16 cellular contexts compared by ENCODE assay signal in genomic region chr2:223026357-223027110, GRCh38. TPM values are rescaled to one million over a fixed set of nuclear protein-coding genes. Genes with fewer than 3 reads are reported as not detected.
DNase-seq lines count a peak whose midpoint lies in the region; ATAC-seq and TF ChIP-seq lines count a peak whose summit lies in the region.
"Had no signal": no experiment of that assay in that cellular context is flagged by ENCODE, and none has a peak within 500 bp of the region (broad histone marks: within the 10 kb centered on the region; RNA-seq: fewer than 3 reads in every experiment).

No MANE protein-coding gene starts in this region.

- no peak overlapping the region for H2BK12ac ChIP-seq in neuronal stem cell (ENCODE audit: low read length)

- intact Hi-C loops in Caco-2 (cut with micrococcal nuclease; ENCODE audit: unreplicated experiment) = no loop called here

- WGBS in neuronal stem cell (ENCODE audit: extremely low coverage in 2 of 2, insufficient read length in 2 of 2, insufficient replicate concordance in 1 of 2), 2 donors = no CpG with 5 or more reads among the region's 5 CpGs

- H3K27me3 ChIP-seq in Caco-2 (replicated peaks; ENCODE audit: control insufficient read depth, insufficient read depth, low read length) (no peaks in the 10 kb centered on the region), neuronal stem cell (ENCODE audit: control insufficient read depth in 3 of 3, insufficient read depth in 3 of 3, low read depth in 1 of 3, low read length in 3 of 3) (peaks cover 0 to 2% (median 0%) of the 10 kb centered on the region in 3 experiments)
- H3K27me3 ChIP-seq: BE2C, MG63, ovary had no signal

- H3K9me3 ChIP-seq in Caco-2 = no peaks in the 10 kb centered on the region
- peaks cover 0 to under 1% of the 10 kb centered on the region in 2 donors for H3K9me3 ChIP-seq in neuronal stem cell (replicated peaks in 1 of 2; ENCODE audit: control insufficient read depth in 2 of 2, insufficient read depth in 1 of 2, low read depth in 1 of 2, low read length in 2 of 2)
- H3K9me3 ChIP-seq: BE2C, ovary had no signal

- H3K18ac ChIP-seq in neuronal stem cell (ENCODE audit: low read length) = no peak overlapping the region

- no peak overlapping the region for H2BK15ac ChIP-seq in neuronal stem cell (ENCODE audit: low read length)

- DNase-seq in Caco-2 (peak in 1 of 2 experiments; percentile 12), NCI-H1417 (lab: John Stamatoyannopoulos, UW) (peak in 2 of 3 experiments; percentile 59 to 89), RPMI7951 (ENCODE audit: low read depth) (peak; percentile 58), fibroblast of the aortic adventitia (ENCODE audit: low read depth) (peak; percentile 59), activated gamma-delta T cell (lab: John Stamatoyannopoulos, UW) (no peak), neuronal stem cell (ENCODE audit: low spot score) (no peak)
- no peak for DNase-seq in stimulated activated CD4-positive, alpha-beta T cell treated with anti-CD3 and anti-CD28 coated beads, Interleukin-15, amount 100 ng/mL, for 24 hours
- DNase-seq: activated CD8-positive, alpha-beta T cell treated with anti-CD3 and anti-CD28 coated beads, Interleukin-2, amount 10 ng/mL, durations not matched to agents 7 days and 5 days; activated naive CD4-positive, alpha-beta T cell treated with anti-CD3 and anti-CD28 coated beads, Interleukin-2, amount 50 U/mL, for 16 hours; BE2C; ovary; stimulated activated CD4-positive, alpha-beta T cell treated with anti-CD3 and anti-CD28 coated beads, Interleukin-4, amount 100 ng/mL, for 1 hour had no signal

- H3K4me1 ChIP-seq in Caco-2 (peaks cover 11% of the 10 kb centered on the region), neuronal stem cell (ENCODE audit: control insufficient read depth in 2 of 2, insufficient read depth in 1 of 2, low read depth in 1 of 2, low read length in 2 of 2) (no peaks in the 10 kb centered on the region)

- H2AK5ac ChIP-seq in neuronal stem cell (ENCODE audit: low read depth, low read length) = no peak overlapping the region

- ATAC-seq in HG03378 (IDR thresholded peaks at IDR 0.05; ENCODE audit: unreplicated experiment) = no peak
- ATAC-seq: activated CD8-positive, alpha-beta T cell treated with anti-CD3 and anti-CD28 coated beads, Interleukin-2, amount 10 ng/mL, durations not matched to agents 7 days and 5 days had no signal

- no peak overlapping the region for H4K91ac ChIP-seq in neuronal stem cell (ENCODE audit: low read depth, low read length, poor library complexity)

- peaks cover 6% of the 10 kb centered on the region for H3K9me3 Mint-ChIP-seq in Caco-2 (ENCODE audit: unreplicated experiment)

- no peaks in the 10 kb centered on the region for H3K27me3 Mint-ChIP-seq in Caco-2 (ENCODE audit: insufficient read depth, unreplicated experiment)
- H3K27me3 Mint-ChIP-seq: dendritic cell treated with granulocyte-macrophage colony-stimulating factor and Interleukin-4, amounts not matched to agents 40 ng/mL and 50 ng/mL, for 4 days; stimulated activated naive CD8-positive, alpha-beta T cell treated with anti-CD3 and anti-CD28 coated beads, Interleukin-15, Interleukin-2, amounts not matched to agents 100 ng/mL and 50 ng/mL, for 24 hours had no signal

- H3K36me3 ChIP-seq in Caco-2 (ENCODE audit: control insufficient read depth, insufficient read depth, low read length) = no peaks in the 10 kb centered on the region
- no peaks in the 10 kb centered on the region for H3K36me3 ChIP-seq in neuronal stem cell (replicated peaks in 1 of 2; ENCODE audit: control insufficient read depth in 2 of 2, insufficient read depth in 2 of 2, low read length in 2 of 2)
- H3K36me3 ChIP-seq: BE2C, MG63, ovary had no signal

- no peaks in the 10 kb centered on the region for H3K36me3 Mint-ChIP-seq in Caco-2 (ENCODE audit: insufficient read depth, unreplicated experiment)

- TF ChIP-seq CTCF in Caco-2 (IDR thresholded peaks at IDR 0.05; ENCODE audit: insufficient read depth in 1 of 2, low read depth in 1 of 2, low read length in 1 of 2, severe bottlenecking in 1 of 2, unreplicated experiment in 1 of 2) (no peak), fibroblast of the aortic adventitia (IDR thresholded peaks at IDR 0.05; ENCODE audit: insufficient read depth, low read length) (no peak)

- no peak overlapping the region for H3K4me3 ChIP-seq in Caco-2 (ENCODE audit: low read depth, low read length)
- H3K4me3 ChIP-seq in fibroblast of the aortic adventitia (ENCODE audit: low read depth, low read length) = no peak overlapping the region
- no peak overlapping the region for H3K4me3 ChIP-seq in neuronal stem cell (ENCODE audit: low read length in 2 of 2)
- H3K4me3 ChIP-seq: MG63, ovary had no signal

- H3K23ac ChIP-seq in neuronal stem cell (ENCODE audit: low read depth, low read length, poor library complexity) = no peak overlapping the region

- CTCF ChIA-PET in Caco-2 (lab: Charles Lee) = no interaction called here

- no TSS peak for BruUV-seq in Caco-2 (replicated peaks; lab: Mats Ljungman, UMichigan)

- no peak overlapping the region for H2BK120ac ChIP-seq in neuronal stem cell (ENCODE audit: low read depth, low read length)

- H3K27ac ChIP-seq in neuronal stem cell (replicated peaks; ENCODE audit: low read length) = no peak overlapping the region
- H3K27ac ChIP-seq: ovary had no signal

- no peak overlapping the region for H4K8ac ChIP-seq in neuronal stem cell (ENCODE audit: low read depth, low read length)

- H3K79me1 ChIP-seq in neuronal stem cell (ENCODE audit: low read depth, low read length) = no peaks in the 10 kb centered on the region

- no peak overlapping the region for H3K4me3 Mint-ChIP-seq in Caco-2 (ENCODE audit: unreplicated experiment)
- H3K4me3 Mint-ChIP-seq: activated CD8-positive, alpha-beta T cell treated with anti-CD3 and anti-CD28 coated beads, Interleukin-2, amount 10 ng/mL, durations not matched to agents 7 days and 5 days; dendritic cell treated with granulocyte-macrophage colony-stimulating factor and Interleukin-4, amounts not matched to agents 40 ng/mL and 50 ng/mL, for 4 days; stimulated activated naive CD8-positive, alpha-beta T cell treated with anti-CD3 and anti-CD28 coated beads, Interleukin-15, Interleukin-2, amounts not matched to agents 100 ng/mL and 50 ng/mL, for 24 hours had no signal

- peak overlapping the region; percentile 53 for H3K27ac Mint-ChIP-seq in Caco-2 (ENCODE audit: unreplicated experiment)
- H3K27ac Mint-ChIP-seq: activated CD8-positive, alpha-beta T cell treated with anti-CD3 and anti-CD28 coated beads, Interleukin-2, amount 10 ng/mL, durations not matched to agents 7 days and 5 days; dendritic cell treated with granulocyte-macrophage colony-stimulating factor and Interleukin-4, amounts not matched to agents 40 ng/mL and 50 ng/mL, for 4 days; stimulated activated naive CD8-positive, alpha-beta T cell treated with anti-CD3 and anti-CD28 coated beads, Interleukin-15, Interleukin-2, amounts not matched to agents 100 ng/mL and 50 ng/mL, for 24 hours had no signal

- H3K9ac ChIP-seq in neuronal stem cell (ENCODE audit: low read depth, low read length, poor library complexity) = no peak overlapping the region

- H3K14ac ChIP-seq in neuronal stem cell (ENCODE audit: low read length) = no peak overlapping the region

- POLR2A ChIA-PET in Caco-2 (lab: Charles Lee) = no interaction called here

- H3K4ac ChIP-seq in neuronal stem cell (ENCODE audit: low read length) = no peak overlapping the region

- no peak overlapping the region for H2AFZ ChIP-seq in neuronal stem cell (ENCODE audit: low read length)

- H3K4me1 Mint-ChIP-seq in Caco-2 (ENCODE audit: low read depth, unreplicated experiment) = peaks cover 14% of the 10 kb centered on the region

- no peak overlapping the region for H3K4me2 ChIP-seq in neuronal stem cell (ENCODE audit: insufficient read depth, low read length, poor library complexity, severe bottlenecking)

- no peak overlapping the region for H2BK5ac ChIP-seq in neuronal stem cell (ENCODE audit: low read length)

RNA-seq across cellular contexts. Expression of gene KCNE4, which starts 25.5 kb away (rescaled TPM):
- total RNA-seq in Caco-2 (2022) (not detected in 2 replicates), fibroblast of the aortic adventitia (ENCODE audit: low replicate concordance) (4.1 and 22.2 TPM in 2 replicates)
- total RNA-seq in RPMI7951 (2014; rRNA removed; shearing (Covaris generic)) = 13.8 and 16.4 TPM in 2 replicates
- polyA plus RNA-seq in neuronal stem cell (2013, experiment 1 of 2) = not detected
- not detected for polyA plus RNA-seq in neuronal stem cell (2013, experiment 2 of 2)
- total RNA-seq: activated CD8-positive, alpha-beta T cell treated with anti-CD3 and anti-CD28 coated beads, Interleukin-2, amount 10 ng/mL, durations not matched to agents 7 days and 5 days had no signal

Comparison
In these comparisons a context has a peak if more than half of its experiments do, and no peak if none do; other contexts are left out.
1. DNase-seq: peak in NCI-H1417 (2 of 3), RPMI7951 (single experiment) and fibroblast of the aortic adventitia (single experiment); none in activated gamma-delta T cell (single experiment), neuronal stem cell (single experiment) and stimulated activated CD4-positive, alpha-beta T cell treated with anti-CD3 and anti-CD28 coated beads, Interleukin-15, amount 100 ng/mL, for 24 hours (single experiment).